ENCODE assay signal across 17 cellular contexts in genomic region chrX:152895121-152895520, GRCh38.
"Had no signal": no experiment of that assay in that cellular context is flagged by ENCODE, and none has a peak within 500 bp of the region (broad histone marks: within the 10 kb centered on the region; RNA-seq: fewer than 3 reads in every experiment).

No MANE protein-coding gene starts in this region.

- H3K4me3 ChIP-seq: body of pancreas, heart right ventricle, neural progenitor cell, stomach, vagina had no signal

- H3K36me3 ChIP-seq: heart right ventricle, neural progenitor cell, stomach, vagina had no signal

- H3K9me3 Mint-ChIP-seq: activated CD4-positive, alpha-beta T cell treated with anti-CD3 and anti-CD28 coated beads, Interleukin-2, amount 10 ng/mL, durations not matched to agents 7 days and 5 days; central memory CD8-positive, alpha-beta T cell had no signal

- H3K27me3 ChIP-seq: body of pancreas, neural progenitor cell, vagina had no signal

- H3K9ac ChIP-seq: neural progenitor cell, parathyroid adenoma had no signal

- ATAC-seq: body of pancreas, left ventricle myocardium superior had no signal

- H3K4me1 ChIP-seq: heart right ventricle, parathyroid adenoma, stomach, vagina had no signal

- H3K27ac ChIP-seq: body of pancreas, heart right ventricle, neural progenitor cell, parathyroid adenoma, vagina had no signal

- H3K27ac Mint-ChIP-seq: activated CD4-positive, alpha-beta T cell treated with anti-CD3 and anti-CD28 coated beads, Interleukin-2, amount 10 ng/mL, durations not matched to agents 7 days and 5 days; neural progenitor cell had no signal

- DNase-seq: activated CD4-positive, alpha-beta T cell treated with anti-CD3 and anti-CD28 coated beads, Interleukin-2, amount 10 ng/mL, durations not matched to agents 7 days and 5 days; activated CD4-positive, CD25-positive, alpha-beta regulatory T cell; activated naive CD4-positive, alpha-beta T cell treated with anti-CD3 and anti-CD28 coated beads, Interleukin-2, amount 50 U/mL, for 16 hours; body of pancreas; heart right ventricle; islet precursor cell; left ventricle myocardium superior; mesenchymal stem cell; stimulated activated CD4-positive, alpha-beta T cell treated with anti-CD3 and anti-CD28 coated beads, Interleukin-15, amount 100 ng/mL, for 24 hours; stimulated activated CD4-positive, alpha-beta T cell treated with anti-CD3 and anti-CD28 coated beads, Interleukin-4, amount 100 ng/mL, for 24 hours had no signal

- FAIRE-seq: endometrium, frontal cortex had no signal

- H3K9me3 ChIP-seq: body of pancreas, heart right ventricle, stomach, vagina had no signal

- H3K4me1 Mint-ChIP-seq: activated CD4-positive, alpha-beta T cell treated with anti-CD3 and anti-CD28 coated beads, Interleukin-2, amount 10 ng/mL, durations not matched to agents 7 days and 5 days; central memory CD8-positive, alpha-beta T cell had no signal

- H3K4me3 Mint-ChIP-seq: activated CD4-positive, alpha-beta T cell treated with anti-CD3 and anti-CD28 coated beads, Interleukin-2, amount 10 ng/mL, durations not matched to agents 7 days and 5 days; central memory CD8-positive, alpha-beta T cell; neural progenitor cell had no signal
